Comparison of ENCODE assay signal across 35 cellular contexts in genomic region chr1:24209097-24209496, GRCh38.
"Had no signal": no experiment of that assay in that cellular context is flagged by ENCODE, and none has a peak within 500 bp of the region (broad histone marks: within the 10 kb centered on the region; RNA-seq: fewer than 3 reads in every experiment).

No MANE protein-coding gene starts in this region.

- H3K4me1 ChIP-seq: ascending aorta, Peyer's patch had no signal

- H3K27me3 ChIP-seq: ascending aorta, MG63, Peyer's patch had no signal

- H3K36me3 ChIP-seq: ascending aorta, MG63, Peyer's patch, WERI-Rb-1 had no signal

- ATAC-seq: activated CD8-positive, alpha-beta T cell treated with anti-CD3 and anti-CD28 coated beads for 36 hours; activated T-cell treated with anti-CD3 and anti-CD28 coated beads, Interleukin-2, amount 50 U/mL, for 72 hours; activated T-helper 17 cell treated with anti-CD3 and anti-CD28 coated beads, Interleukin-2, amount 50 U/mL, for 72 hours; PC-3 had no signal

- DNase-seq: activated CD4-positive, alpha-beta T cell treated with anti-CD3 and anti-CD28 coated beads, Interleukin-2, amount 10 ng/mL, durations not matched to agents 24 days and 14 days; activated CD4-positive, alpha-beta T cell treated with anti-CD3 and anti-CD28 coated beads, Interleukin-2, amount 50 U/mL, for 4 hours; activated CD4-positive, CD25-positive, alpha-beta regulatory T cell; activated CD8-positive, alpha-beta T cell treated with anti-CD3 and anti-CD28 coated beads for 36 hours; activated gamma-delta T cell; activated naive CD4-positive, alpha-beta T cell treated with Interleukin-2 at 50 U/mL for 16 hours; activated naive CD8-positive, alpha-beta T cell treated with anti-CD3 and anti-CD28 coated beads, Interleukin-2, amount 10 ng/mL, durations not matched to agents 7 days and 5 days; activated T-cell treated with anti-CD3 and anti-CD28 coated beads, Interleukin-2, amount 50 U/mL, for 1 hour; activated T-cell treated with anti-CD3 and anti-CD28 coated beads, Interleukin-2, amount 50 U/mL, for 72 hours; amygdala; cerebellar nuclear complex; Kasumi-1; KG1; MG63; NCI-H1048; NCI-H1105 treated with DMSO at 0.1 percent for 48 hours; NCI-H1436; NCI-H1694; NCI-H1930; NCI-H2081 treated with DMSO at 0.1 percent for 48 hours; NCI-H226; NCI-H446 treated with DMSO at 0.1 percent for 48 hours; NCI-H524; NCI-H69; NK-92 treated with Interleukin-12 subunit alpha and Interleukin-12 subunit beta, amount 100 ng/mL, for 24 hours; PC-3; Peyer's patch; RPMI8226; T-helper 1 cell; T-helper 2 cell; T-helper 9 cell; WERI-Rb-1 had no signal

- H3K4me3 ChIP-seq: ascending aorta, MG63, Peyer's patch had no signal

- H3K4me3 Mint-ChIP-seq: activated CD4-positive, alpha-beta T cell treated with anti-CD3 and anti-CD28 coated beads, Interleukin-2, amount 10 ng/mL, durations not matched to agents 24 days and 14 days; activated CD8-positive, alpha-beta T cell treated with anti-CD3 and anti-CD28 coated beads for 36 hours; activated naive CD4-positive, alpha-beta T cell treated with anti-CD3 and anti-CD28 coated beads, Interleukin-2, amount 50 U/mL, for 24 hours; activated naive CD8-positive, alpha-beta T cell treated with anti-CD3 and anti-CD28 coated beads, Interleukin-2, amount 10 ng/mL, durations not matched to agents 7 days and 5 days; activated T-cell treated with anti-CD3 and anti-CD28 coated beads, Interleukin-2, amount 50 U/mL, for 72 hours; activated T-helper 17 cell treated with anti-CD3 and anti-CD28 coated beads, Interleukin-2, amount 50 U/mL, for 72 hours had no signal

- H3K36me3 Mint-ChIP-seq: activated naive CD4-positive, alpha-beta T cell treated with anti-CD3 and anti-CD28 coated beads, Interleukin-2, amount 50 U/mL, for 24 hours; activated naive CD8-positive, alpha-beta T cell treated with anti-CD3 and anti-CD28 coated beads, Interleukin-2, amount 10 ng/mL, durations not matched to agents 7 days and 5 days had no signal

- H3K4me1 Mint-ChIP-seq: activated CD4-positive, alpha-beta T cell treated with anti-CD3 and anti-CD28 coated beads, Interleukin-2, amount 10 ng/mL, durations not matched to agents 24 days and 14 days; activated naive CD4-positive, alpha-beta T cell treated with anti-CD3 and anti-CD28 coated beads, Interleukin-2, amount 50 U/mL, for 24 hours; activated naive CD8-positive, alpha-beta T cell treated with anti-CD3 and anti-CD28 coated beads, Interleukin-2, amount 10 ng/mL, durations not matched to agents 7 days and 5 days; activated T-helper 17 cell treated with anti-CD3 and anti-CD28 coated beads, Interleukin-2, amount 50 U/mL, for 72 hours had no signal

- H3K27ac ChIP-seq: ascending aorta, Peyer's patch, WERI-Rb-1 had no signal

- H3K9me3 ChIP-seq: ascending aorta, MG63, Peyer's patch had no signal

- H3K9me3 Mint-ChIP-seq: activated CD4-positive, alpha-beta T cell treated with anti-CD3 and anti-CD28 coated beads, Interleukin-2, amount 10 ng/mL, durations not matched to agents 24 days and 14 days; activated naive CD4-positive, alpha-beta T cell treated with anti-CD3 and anti-CD28 coated beads, Interleukin-2, amount 50 U/mL, for 24 hours had no signal

- H3K27ac Mint-ChIP-seq: activated CD4-positive, alpha-beta T cell treated with anti-CD3 and anti-CD28 coated beads, Interleukin-2, amount 10 ng/mL, durations not matched to agents 24 days and 14 days; activated CD8-positive, alpha-beta T cell treated with anti-CD3 and anti-CD28 coated beads for 36 hours; activated naive CD4-positive, alpha-beta T cell treated with anti-CD3 and anti-CD28 coated beads, Interleukin-2, amount 50 U/mL, for 24 hours; activated naive CD8-positive, alpha-beta T cell treated with anti-CD3 and anti-CD28 coated beads, Interleukin-2, amount 10 ng/mL, durations not matched to agents 7 days and 5 days; activated T-cell treated with anti-CD3 and anti-CD28 coated beads, Interleukin-2, amount 50 U/mL, for 72 hours; activated T-helper 17 cell treated with anti-CD3 and anti-CD28 coated beads, Interleukin-2, amount 50 U/mL, for 72 hours had no signal

- H3K27me3 Mint-ChIP-seq: activated naive CD4-positive, alpha-beta T cell treated with anti-CD3 and anti-CD28 coated beads, Interleukin-2, amount 50 U/mL, for 24 hours; activated T-helper 17 cell treated with anti-CD3 and anti-CD28 coated beads, Interleukin-2, amount 50 U/mL, for 72 hours had no signal
